ENCODE assay signal across 19 cellular contexts in genomic region chr19:41999878-42000208, GRCh38. TPM values are rescaled to one million over a fixed set of nuclear protein-coding genes. Genes with fewer than 3 reads are reported as not detected.
DNase-seq lines count a peak whose midpoint lies in the region; TF ChIP-seq lines count a peak whose summit lies in the region.
"Had no signal": no experiment of that assay in that cellular context is flagged by ENCODE, and none has a peak within 500 bp of the region (broad histone marks: within the 10 kb centered on the region; RNA-seq: fewer than 3 reads in every experiment).

No MANE protein-coding gene starts in this region.

- peaks cover 6% of the 10 kb centered on the region for H3K4me1 Mint-ChIP-seq in mesothelial cell of epicardium

- peaks cover 41% of the 10 kb centered on the region for H3K36me3 ChIP-seq in BLaER1
- H3K36me3 ChIP-seq in DOHH2 (ENCODE audit: control insufficient read depth, low read length): no peaks in the 10 kb centered on the region
- H3K36me3 ChIP-seq in smooth muscle cell (ENCODE audit: low read depth): no peaks in the 10 kb centered on the region
- H3K36me3 ChIP-seq in stomach: no peaks in the 10 kb centered on the region

- peaks cover 19% of the 10 kb centered on the region for H3K36me3 Mint-ChIP-seq in mesothelial cell of epicardium

- H3K9ac ChIP-seq in BLaER1: peak overlapping the region; percentile 89
- no peak overlapping the region for H3K9ac ChIP-seq in smooth muscle cell (ENCODE audit: low read depth)

- H3K27me3 Mint-ChIP-seq in mesothelial cell of epicardium (ENCODE audit: low read depth): peaks cover 88% of the 10 kb centered on the region

- 0 out of 2 replicates have a peak overlapping the region, but pooled peaks have one; percentile 98 for H3K27ac ChIP-seq in BLaER1
- H3K27ac ChIP-seq in DOHH2 (ENCODE audit: low read depth, low read length): no peak overlapping the region
- peak overlapping the region; percentile 7 for H3K27ac ChIP-seq in angular gyrus (ENCODE audit: low read depth, low read length)
- H3K27ac ChIP-seq in smooth muscle cell (ENCODE audit: low read depth): no peak overlapping the region
- H3K27ac ChIP-seq in stomach: no peak overlapping the region
- H3K27ac ChIP-seq: SK-N-MC had no signal

- intact Hi-C loops in stomach (cut with DNase I; ENCODE audit: low total_unique reads): no loop called here

- WGBS in smooth muscle cell (ENCODE audit: low lambda C conversion rate): 94% methylated on average over 7 of the region's 7 CpGs
- WGBS in stomach, 5 donors: 70 to 81% (median 72%) methylated on average over 7 of the region's 7 CpGs

- no peak overlapping the region for H2AFZ ChIP-seq in smooth muscle cell (ENCODE audit: low read depth)

- TF ChIP-seq CTCF in DOHH2 (IDR thresholded peaks at IDR 0.05; ENCODE audit: low read depth, low read length, poor library complexity, severe bottlenecking) (no peak), mesothelial cell of epicardium (IDR thresholded peaks at IDR 0.05; ENCODE audit: unreplicated experiment) (no peak), smooth muscle cell (IDR thresholded peaks at IDR 0.05; ENCODE audit: borderline replicate concordance, insufficient read depth, poor library complexity, severe bottlenecking) (no peak), stomach (IDR thresholded peaks at IDR 0.05) (no peak)

- H3K9me3 Mint-ChIP-seq in mesothelial cell of epicardium: no peaks in the 10 kb centered on the region
- H3K9me3 Mint-ChIP-seq: HFFc6 had no signal

- H4K20me1 ChIP-seq in BLaER1 (no peaks in the 10 kb centered on the region; the same call in 1 of the 2 replicates), DOHH2 (ENCODE audit: control insufficient read depth, insufficient read depth, low read depth, low read length) (peaks cover 4% of the 10 kb centered on the region; the same call in 1 of the 2 replicates), smooth muscle cell (ENCODE audit: low read depth) (no peaks in the 10 kb centered on the region)

- H3K4me1 ChIP-seq in BLaER1 (peaks cover 68% of the 10 kb centered on the region), DOHH2 (ENCODE audit: control insufficient read depth, low read length) (peaks cover 43% of the 10 kb centered on the region), smooth muscle cell (ENCODE audit: low read depth) (no peaks in the 10 kb centered on the region), stomach (peaks cover 10 to 23% (median 19%) of the 10 kb centered on the region in 4 donors)
- H3K4me1 ChIP-seq: Caco-2 had no signal

- H3K9me3 ChIP-seq in BLaER1: no peaks in the 10 kb centered on the region
- no peaks in the 10 kb centered on the region for H3K9me3 ChIP-seq in DOHH2 (ENCODE audit: control insufficient read depth, insufficient read depth, low read length)
- H3K9me3 ChIP-seq in smooth muscle cell (replicated peaks; ENCODE audit: low read depth): no peaks in the 10 kb centered on the region
- H3K9me3 ChIP-seq in stomach: no peaks in the 10 kb centered on the region
- H3K9me3 ChIP-seq: Caco-2 had no signal

- H3K27me3 ChIP-seq in BLaER1 (peaks cover 11% of the 10 kb centered on the region), DOHH2 (ENCODE audit: control insufficient read depth, low read length) (peaks cover 48% of the 10 kb centered on the region), smooth muscle cell (ENCODE audit: low read depth) (peaks cover 73% of the 10 kb centered on the region), stomach (peaks cover 4 to 89% (median 76%) of the 10 kb centered on the region in 3 donors)

- H3K79me2 ChIP-seq in DOHH2 (ENCODE audit: control insufficient read depth, low read length): no peaks in the 10 kb centered on the region
- no peaks in the 10 kb centered on the region for H3K79me2 ChIP-seq in smooth muscle cell (ENCODE audit: low read depth)

- H3K4me2 ChIP-seq in BLaER1 (peak overlapping the region; percentile 100), DOHH2 (ENCODE audit: low read length) (peak overlapping the region; percentile 49; the same call in 1 of the 2 replicates), smooth muscle cell (no peak overlapping the region)

- no peaks in the 10 kb centered on the region for H3K9me2 ChIP-seq in DOHH2 (replicated peaks; ENCODE audit: control insufficient read depth, low read length)

- no peak for TF ChIP-seq POLR2A in stomach (IDR thresholded peaks at IDR 0.05)

- H3K27ac Mint-ChIP-seq in mesothelial cell of epicardium: no peak overlapping the region
- H3K27ac Mint-ChIP-seq: CD4-positive, CD25-positive, alpha-beta regulatory T cell; HFFc6 had no signal

- H3K4me3 ChIP-seq in BLaER1: peak overlapping the region; percentile 70
- no peak overlapping the region; the same call in 1 of the 2 replicates for H3K4me3 ChIP-seq in DOHH2 (ENCODE audit: low read length)
- no peak overlapping the region for H3K4me3 ChIP-seq in smooth muscle cell
- no peak overlapping the region for H3K4me3 ChIP-seq in stomach
- H3K4me3 ChIP-seq: K562, SK-N-MC had no signal

- no peaks in the 10 kb centered on the region; the same call in 1 of the 2 replicates for H3F3A ChIP-seq in DOHH2 (ENCODE audit: control insufficient read depth, insufficient read depth)
- no peaks in the 10 kb centered on the region for H3F3A ChIP-seq in smooth muscle cell (ENCODE audit: low read depth)

- no peak for TF ChIP-seq EP300 in stomach (IDR thresholded peaks at IDR 0.05)

- H3K4me3 Mint-ChIP-seq in mesothelial cell of epicardium: peak overlapping the region; percentile 20

- DNase-seq in mesothelial cell of epicardium (ENCODE audit: low spot score in 2 of 2, unreplicated experiment in 2 of 2) (no peak), COLO668 (lab: John Stamatoyannopoulos, UW; ENCODE audit: unreplicated experiment) (no peak), smooth muscle cell (lab: John Stamatoyannopoulos, UW; ENCODE audit: unreplicated experiment) (no peak), stomach (no peak)
- DNase-seq in activated CD8-positive, alpha-beta memory T cell treated with anti-CD3 and anti-CD28 coated beads, Interleukin-2, amount 50 U/mL, for 4 hours: no peak
- DNase-seq: ACHN; Caco-2; CD4-positive, CD25-positive, alpha-beta regulatory T cell; HFFc6; NCI-H1092 treated with DMSO at 0.1 percent for 48 hours; NCI-H1694; NCI-H510A; NCI-H748 treated with DMSO at 0.1 percent for 48 hours; SHP77 had no signal

RNA-seq across cellular contexts. Expression of gene ATP1A3, which starts 5.8 kb away (rescaled TPM):
- total RNA-seq in mesothelial cell of epicardium (0.45 TPM in 1 of 3 replicates, not detected in the others), smooth muscle cell (not detected in 2 replicates), stomach (under 1 TPM in 1 of 5 donors, not detected in 4; 0.29 TPM)
- polyA plus RNA-seq in smooth muscle cell (not detected in 2 replicates), stomach (under 1 TPM in 2 of 3 donors, not detected in 1; 0.12 to 0.45 TPM)

RNA-seq across cellular contexts. Expression of gene RABAC1, which starts 40.7 kb away (rescaled TPM):
- total RNA-seq in mesothelial cell of epicardium (99.7 to 104 TPM (median 102 TPM) in 3 replicates), smooth muscle cell (254 and 304 TPM in 2 replicates), stomach (100 to 1,000 TPM in 3 of 5 donors, 10 to 100 TPM in 2; 44.6 to 499 (median 114) TPM)
- polyA plus RNA-seq in smooth muscle cell (532 and 581 TPM in 2 replicates), stomach (100 to 1,000 TPM; 127 to 181 (median 170) TPM)

Comparison
In these comparisons a context has a peak if more than half of its experiments do, and no peak if none do; other contexts are left out.
1. H3K27ac ChIP-seq: peak in BLaER1 (single experiment) and angular gyrus (single experiment); none in DOHH2 (single experiment), smooth muscle cell (single experiment) and stomach (0 of 5).